ENCODE assay signal across 1 cellular context in the genomic region with DNA sequence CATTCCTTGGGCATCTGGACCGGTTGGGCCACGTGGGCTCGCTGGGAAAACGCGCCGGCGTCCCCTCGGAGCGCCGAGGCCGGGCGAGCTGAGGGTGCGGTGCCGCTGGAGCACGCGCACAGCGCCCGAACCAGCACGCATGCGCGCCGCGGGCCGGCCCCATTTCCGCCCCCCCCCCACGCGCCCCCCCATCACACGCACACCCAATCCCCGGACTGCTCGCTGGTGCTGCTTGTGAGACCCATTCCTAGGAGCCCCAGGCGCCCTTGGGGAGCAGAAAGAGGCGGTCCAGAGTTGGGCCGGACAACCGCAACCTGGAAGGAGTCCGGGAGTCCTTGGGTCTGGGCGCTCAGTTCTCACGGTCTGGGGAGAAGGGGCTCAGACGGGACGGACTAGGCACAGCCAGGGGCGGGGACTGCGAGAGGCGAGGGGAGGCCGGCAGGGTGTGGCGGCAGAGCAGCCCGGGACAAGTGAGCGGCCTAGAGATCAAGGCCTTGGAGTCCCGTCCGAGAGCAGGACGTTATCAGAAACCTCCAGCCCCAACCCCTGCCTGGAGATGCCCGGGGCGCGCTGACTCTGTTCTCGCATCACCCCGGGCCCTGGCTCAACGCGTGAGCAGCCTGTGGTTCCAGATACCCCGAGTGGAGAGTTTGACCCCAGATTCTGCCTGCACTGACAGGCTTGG.
TF ChIP-seq lines count a peak whose summit lies in the region.

No MANE protein-coding gene starts in this region.

TF ChIP-seq in K562, 482 proteins besides CTCF, POLR2A, EP300 and RAD21 (continued from another document and continues in another):
- TF ChIP-seq, protein P1, sequence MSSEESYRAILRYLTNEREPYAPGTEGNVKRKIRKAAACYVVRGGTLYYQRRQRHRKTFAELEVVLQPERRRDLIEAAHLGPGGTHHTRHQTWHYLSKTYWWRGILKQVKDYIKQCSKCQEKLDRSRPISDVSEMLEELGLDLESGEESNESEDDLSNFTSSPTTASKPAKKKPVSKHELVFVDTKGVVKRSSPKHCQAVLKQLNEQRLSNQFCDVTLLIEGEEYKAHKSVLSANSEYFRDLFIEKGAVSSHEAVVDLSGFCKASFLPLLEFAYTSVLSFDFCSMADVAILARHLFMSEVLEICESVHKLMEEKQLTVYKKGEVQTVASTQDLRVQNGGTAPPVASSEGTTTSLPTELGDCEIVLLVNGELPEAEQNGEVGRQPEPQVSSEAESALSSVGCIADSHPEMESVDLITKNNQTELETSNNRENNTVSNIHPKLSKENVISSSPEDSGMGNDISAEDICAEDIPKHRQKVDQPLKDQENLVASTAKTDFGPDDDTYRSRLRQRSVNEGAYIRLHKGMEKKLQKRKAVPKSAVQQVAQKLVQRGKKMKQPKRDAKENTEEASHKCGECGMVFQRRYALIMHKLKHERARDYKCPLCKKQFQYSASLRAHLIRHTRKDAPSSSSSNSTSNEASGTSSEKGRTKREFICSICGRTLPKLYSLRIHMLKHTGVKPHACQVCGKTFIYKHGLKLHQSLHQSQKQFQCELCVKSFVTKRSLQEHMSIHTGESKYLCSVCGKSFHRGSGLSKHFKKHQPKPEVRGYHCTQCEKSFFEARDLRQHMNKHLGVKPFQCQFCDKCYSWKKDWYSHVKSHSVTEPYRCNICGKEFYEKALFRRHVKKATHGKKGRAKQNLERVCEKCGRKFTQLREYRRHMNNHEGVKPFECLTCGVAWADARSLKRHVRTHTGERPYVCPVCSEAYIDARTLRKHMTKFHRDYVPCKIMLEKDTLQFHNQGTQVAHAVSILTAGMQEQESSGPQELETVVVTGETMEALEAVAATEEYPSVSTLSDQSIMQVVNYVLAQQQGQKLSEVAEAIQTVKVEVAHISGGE (CRISPR knock-in tag; IDR thresholded peaks at IDR 0.05), result peak in 1 of 3 experiments; percentile 44; a peak in 2 of 6 replicates
- TF ChIP-seq CAMTA2 (CRISPR knock-in tag; conservative IDR thresholded peaks at IDR 0.05) (no peak), SMAD3 (CRISPR knock-in tag; conservative IDR thresholded peaks at IDR 0.05) (no peak), TBP (optimal IDR thresholded peaks at IDR 0.05; ENCODE audit: low read depth, low read length) (peak; percentile 78), STAT5B (CRISPR knock-in tag; IDR thresholded peaks at IDR 0.05) (no peak), ZNF165 (CRISPR knock-in tag; IDR thresholded peaks at IDR 0.05; ENCODE audit: borderline replicate concordance) (no peak), MYC (IDR thresholded peaks at IDR 0.05; ENCODE audit: low read depth, low read length) (peak; percentile 87), MYC (CRISPR knock-in tag; IDR thresholded peaks at IDR 0.05; ENCODE audit: borderline replicate concordance, low read depth) (peak; percentile 20; the same call in 1 of the 2 replicates), MTF1 (CRISPR knock-in tag; IDR thresholded peaks at IDR 0.05; ENCODE audit: borderline replicate concordance) (no peak), ZNF324 (CRISPR knock-in tag; IDR thresholded peaks at IDR 0.05) (no peak), HNRNPH1 (optimal IDR thresholded peaks at IDR 0.05; ENCODE audit: low read depth, low read length) (no peak), AFF4 (CRISPR knock-in tag; IDR thresholded peaks at IDR 0.05) (peak; percentile 92; the same call in 1 of the 2 replicates), NR3C1 (CRISPR knock-in tag; IDR thresholded peaks at IDR 0.05) (no peak; the same call in 1 of the 2 replicates), SPI1 (IDR thresholded peaks at IDR 0.05; ENCODE audit: borderline replicate concordance, low read depth, low read length) (no peak), HDGF (IDR thresholded peaks at IDR 0.05) (no peak), MBD2 (IDR thresholded peaks at IDR 0.05; ENCODE audit: borderline replicate concordance, low read depth) (no peak), ZNF431 (CRISPR knock-in tag; IDR thresholded peaks at IDR 0.05) (peak; percentile 88), SMARCA4 (IDR thresholded peaks at IDR 0.05) (peak; percentile 48), SIN3B (IDR thresholded peaks at IDR 0.05; ENCODE audit: low read depth) (no peak), RBM25 (IDR thresholded peaks at IDR 0.05; ENCODE audit: low read depth, low read length, severe bottlenecking) (no peak), E2F6 (IDR thresholded peaks at IDR 0.05; ENCODE audit: borderline replicate concordance in 1 of 2, extremely low read depth in 1 of 2, insufficient read depth in 1 of 2, insufficient read length in 1 of 2, low read depth in 1 of 2, low read length in 1 of 2, poor library complexity in 1 of 2, severe bottlenecking in 1 of 2) (peak; percentile 100), ZBTB1 (CRISPR knock-in tag; IDR thresholded peaks at IDR 0.05; ENCODE audit: borderline replicate concordance, low read depth) (peak; percentile 77; the same call in 1 of the 2 replicates), NR2F6 (CRISPR knock-in tag; IDR thresholded peaks at IDR 0.05) (no peak), ZKSCAN1 (IDR thresholded peaks at IDR 0.05; ENCODE audit: low read depth, low read length) (0 out of 2 replicates have a peak, but pooled peaks have one; percentile 34), USF2 (CRISPR knock-in tag; IDR thresholded peaks at IDR 0.05) (peak; percentile 61), CEBPG (CRISPR knock-in tag; IDR thresholded peaks at IDR 0.05) (no peak), CEBPG (tag; conservative IDR thresholded peaks at IDR 0.05 in 1 of 2, IDR thresholded peaks at IDR 0.05 in 1 of 2) (no peak), BDP1 (IDR thresholded peaks at IDR 0.05; ENCODE audit: insufficient read depth, insufficient read length) (no peak), SAP30 (IDR thresholded peaks at IDR 0.05; ENCODE audit: borderline replicate concordance, insufficient read depth, low read depth, low read length, poor library complexity, severe bottlenecking) (no peak), ARID1B (IDR thresholded peaks at IDR 0.05) (peak; percentile 85), COPS2 (conservative IDR thresholded peaks at IDR 0.05) (no peak), ZNF174 (CRISPR knock-in tag; IDR thresholded peaks at IDR 0.05) (no peak), MLX (CRISPR knock-in tag; conservative IDR thresholded peaks at IDR 0.05) (peak in 1 of 2 experiments; percentile 99; a peak in 2 of 4 replicates), ARNT (IDR thresholded peaks at IDR 0.05) (no peak), RBBP5 (IDR thresholded peaks at IDR 0.05; ENCODE audit: borderline replicate concordance, insufficient read depth, low read length, poor library complexity, severe bottlenecking) (peak; percentile 40)
- TF ChIP-seq, protein P2, sequence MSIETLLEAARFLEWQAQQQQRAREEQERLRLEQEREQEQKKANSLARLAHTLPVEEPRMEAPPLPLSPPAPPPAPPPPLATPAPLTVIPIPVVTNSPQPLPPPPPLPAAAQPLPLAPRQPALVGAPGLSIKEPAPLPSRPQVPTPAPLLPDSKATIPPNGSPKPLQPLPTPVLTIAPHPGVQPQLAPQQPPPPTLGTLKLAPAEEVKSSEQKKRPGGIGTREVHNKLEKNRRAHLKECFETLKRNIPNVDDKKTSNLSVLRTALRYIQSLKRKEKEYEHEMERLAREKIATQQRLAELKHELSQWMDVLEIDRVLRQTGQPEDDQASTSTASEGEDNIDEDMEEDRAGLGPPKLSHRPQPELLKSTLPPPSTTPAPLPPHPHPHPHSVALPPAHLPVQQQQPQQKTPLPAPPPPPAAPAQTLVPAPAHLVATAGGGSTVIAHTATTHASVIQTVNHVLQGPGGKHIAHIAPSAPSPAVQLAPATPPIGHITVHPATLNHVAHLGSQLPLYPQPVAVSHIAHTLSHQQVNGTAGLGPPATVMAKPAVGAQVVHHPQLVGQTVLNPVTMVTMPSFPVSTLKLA (conservative IDR thresholded peaks at IDR 0.05), result peak; percentile 56 to 60
- TF ChIP-seq, protein P3, sequence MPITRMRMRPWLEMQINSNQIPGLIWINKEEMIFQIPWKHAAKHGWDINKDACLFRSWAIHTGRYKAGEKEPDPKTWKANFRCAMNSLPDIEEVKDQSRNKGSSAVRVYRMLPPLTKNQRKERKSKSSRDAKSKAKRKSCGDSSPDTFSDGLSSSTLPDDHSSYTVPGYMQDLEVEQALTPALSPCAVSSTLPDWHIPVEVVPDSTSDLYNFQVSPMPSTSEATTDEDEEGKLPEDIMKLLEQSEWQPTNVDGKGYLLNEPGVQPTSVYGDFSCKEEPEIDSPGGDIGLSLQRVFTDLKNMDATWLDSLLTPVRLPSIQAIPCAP (CRISPR knock-in tag; IDR thresholded peaks at IDR 0.05; ENCODE audit: borderline replicate concordance), result peak; percentile 86; the same call in 1 of the 2 replicates
- TF ChIP-seq, protein P4, sequence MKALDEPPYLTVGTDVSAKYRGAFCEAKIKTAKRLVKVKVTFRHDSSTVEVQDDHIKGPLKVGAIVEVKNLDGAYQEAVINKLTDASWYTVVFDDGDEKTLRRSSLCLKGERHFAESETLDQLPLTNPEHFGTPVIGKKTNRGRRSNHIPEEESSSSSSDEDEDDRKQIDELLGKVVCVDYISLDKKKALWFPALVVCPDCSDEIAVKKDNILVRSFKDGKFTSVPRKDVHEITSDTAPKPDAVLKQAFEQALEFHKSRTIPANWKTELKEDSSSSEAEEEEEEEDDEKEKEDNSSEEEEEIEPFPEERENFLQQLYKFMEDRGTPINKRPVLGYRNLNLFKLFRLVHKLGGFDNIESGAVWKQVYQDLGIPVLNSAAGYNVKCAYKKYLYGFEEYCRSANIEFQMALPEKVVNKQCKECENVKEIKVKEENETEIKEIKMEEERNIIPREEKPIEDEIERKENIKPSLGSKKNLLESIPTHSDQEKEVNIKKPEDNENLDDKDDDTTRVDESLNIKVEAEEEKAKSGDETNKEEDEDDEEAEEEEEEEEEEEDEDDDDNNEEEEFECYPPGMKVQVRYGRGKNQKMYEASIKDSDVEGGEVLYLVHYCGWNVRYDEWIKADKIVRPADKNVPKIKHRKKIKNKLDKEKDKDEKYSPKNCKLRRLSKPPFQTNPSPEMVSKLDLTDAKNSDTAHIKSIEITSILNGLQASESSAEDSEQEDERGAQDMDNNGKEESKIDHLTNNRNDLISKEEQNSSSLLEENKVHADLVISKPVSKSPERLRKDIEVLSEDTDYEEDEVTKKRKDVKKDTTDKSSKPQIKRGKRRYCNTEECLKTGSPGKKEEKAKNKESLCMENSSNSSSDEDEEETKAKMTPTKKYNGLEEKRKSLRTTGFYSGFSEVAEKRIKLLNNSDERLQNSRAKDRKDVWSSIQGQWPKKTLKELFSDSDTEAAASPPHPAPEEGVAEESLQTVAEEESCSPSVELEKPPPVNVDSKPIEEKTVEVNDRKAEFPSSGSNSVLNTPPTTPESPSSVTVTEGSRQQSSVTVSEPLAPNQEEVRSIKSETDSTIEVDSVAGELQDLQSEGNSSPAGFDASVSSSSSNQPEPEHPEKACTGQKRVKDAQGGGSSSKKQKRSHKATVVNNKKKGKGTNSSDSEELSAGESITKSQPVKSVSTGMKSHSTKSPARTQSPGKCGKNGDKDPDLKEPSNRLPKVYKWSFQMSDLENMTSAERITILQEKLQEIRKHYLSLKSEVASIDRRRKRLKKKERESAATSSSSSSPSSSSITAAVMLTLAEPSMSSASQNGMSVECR (CRISPR knock-in tag; IDR thresholded peaks at IDR 0.05), result peak; percentile 76
- TF ChIP-seq, protein P5, sequence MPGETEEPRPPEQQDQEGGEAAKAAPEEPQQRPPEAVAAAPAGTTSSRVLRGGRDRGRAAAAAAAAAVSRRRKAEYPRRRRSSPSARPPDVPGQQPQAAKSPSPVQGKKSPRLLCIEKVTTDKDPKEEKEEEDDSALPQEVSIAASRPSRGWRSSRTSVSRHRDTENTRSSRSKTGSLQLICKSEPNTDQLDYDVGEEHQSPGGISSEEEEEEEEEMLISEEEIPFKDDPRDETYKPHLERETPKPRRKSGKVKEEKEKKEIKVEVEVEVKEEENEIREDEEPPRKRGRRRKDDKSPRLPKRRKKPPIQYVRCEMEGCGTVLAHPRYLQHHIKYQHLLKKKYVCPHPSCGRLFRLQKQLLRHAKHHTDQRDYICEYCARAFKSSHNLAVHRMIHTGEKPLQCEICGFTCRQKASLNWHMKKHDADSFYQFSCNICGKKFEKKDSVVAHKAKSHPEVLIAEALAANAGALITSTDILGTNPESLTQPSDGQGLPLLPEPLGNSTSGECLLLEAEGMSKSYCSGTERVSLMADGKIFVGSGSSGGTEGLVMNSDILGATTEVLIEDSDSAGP (CRISPR knock-in tag; IDR thresholded peaks at IDR 0.05), result 0 out of 2 replicates have a peak, but pooled peaks have one; percentile 32
